In genomic region chr17:73028311-73028755, GRCh38 we compare ENCODE assay signal across 17 cellular contexts.
DNase-seq lines count a peak whose midpoint lies in the region; ATAC-seq and TF ChIP-seq lines count a peak whose summit lies in the region.
"Had no signal": no experiment of that assay in that cellular context is flagged by ENCODE, and none has a peak within 500 bp of the region (broad histone marks: within the 10 kb centered on the region; RNA-seq: fewer than 3 reads in every experiment).

No MANE protein-coding gene starts in this region.

- H3K9me3 Mint-ChIP-seq in activated naive CD8-positive, alpha-beta T cell treated with anti-CD3 and anti-CD28 coated beads, Interleukin-2, amount 50 U/mL, for 24 hours, result no peaks in the 10 kb centered on the region
- no peaks in the 10 kb centered on the region for H3K9me3 Mint-ChIP-seq in activated naive CD8-positive, alpha-beta T cell treated with anti-CD3 and anti-CD28 coated beads for 36 hours
- H3K9me3 Mint-ChIP-seq in stimulated activated memory B cell treated with anti-CD40 and anti-IgM and Interleukin-4, amounts not matched to agents 10 μg/mL and 1 μg/mL and 100 μg/mL, for 72 hours, result peaks cover 3% of the 10 kb centered on the region
- H3K9me3 Mint-ChIP-seq: WTC11 had no signal

- intact Hi-C loops in lower lobe of right lung (cut with DNase I), result no loop called here

- H3K36me3 Mint-ChIP-seq in activated naive CD8-positive, alpha-beta T cell treated with anti-CD3 and anti-CD28 coated beads, Interleukin-2, amount 50 U/mL, for 24 hours (ENCODE audit: low read depth), result peaks cover 35% of the 10 kb centered on the region
- H3K36me3 Mint-ChIP-seq in activated naive CD8-positive, alpha-beta T cell treated with anti-CD3 and anti-CD28 coated beads for 36 hours, result peaks cover 38% of the 10 kb centered on the region
- peaks cover 90% of the 10 kb centered on the region for H3K36me3 Mint-ChIP-seq in stimulated activated memory B cell treated with anti-CD40 and anti-IgM and Interleukin-4, amounts not matched to agents 10 μg/mL and 1 μg/mL and 100 μg/mL, for 72 hours

- no peak for TF ChIP-seq CTCF in coronary artery (IDR thresholded peaks at IDR 0.05)
- no peak for TF ChIP-seq CTCF in lower lobe of right lung (IDR thresholded peaks at IDR 0.05)

- no peaks in the 10 kb centered on the region for H3K27me3 ChIP-seq in lower lobe of right lung (ENCODE audit: low read depth)
- H3K27me3 ChIP-seq: stomach had no signal

- H3K36me3 ChIP-seq in lower lobe of right lung, result peaks cover 9% of the 10 kb centered on the region

- H3K4me1 Mint-ChIP-seq in activated naive CD8-positive, alpha-beta T cell treated with anti-CD3 and anti-CD28 coated beads, Interleukin-2, amount 50 U/mL, for 24 hours, result peaks cover 4% of the 10 kb centered on the region
- H3K4me1 Mint-ChIP-seq in activated naive CD8-positive, alpha-beta T cell treated with anti-CD3 and anti-CD28 coated beads for 36 hours, result no peaks in the 10 kb centered on the region
- peaks cover 17% of the 10 kb centered on the region for H3K4me1 Mint-ChIP-seq in stimulated activated memory B cell treated with anti-CD40 and anti-IgM and Interleukin-4, amounts not matched to agents 10 μg/mL and 1 μg/mL and 100 μg/mL, for 72 hours

- H3K4me3 ChIP-seq in coronary artery (no peak overlapping the region), lower lobe of right lung (no peak overlapping the region)
- H3K4me3 ChIP-seq: stomach had no signal

- H3K9me3 ChIP-seq in lower lobe of right lung, result peaks cover 4% of the 10 kb centered on the region
- H3K9me3 ChIP-seq: Caco-2 had no signal

- no peak for DNase-seq in activated naive CD8-positive, alpha-beta T cell treated with anti-CD3 and anti-CD28 coated beads, Interleukin-2, amount 50 U/mL, for 24 hours
- no peak for DNase-seq in activated naive CD8-positive, alpha-beta T cell treated with anti-CD3 and anti-CD28 coated beads for 36 hours
- peak; percentile 42 for DNase-seq in epidermal melanocyte (ENCODE audit: insufficient read length, low spot score)
- DNase-seq in kidney tubule cell (ENCODE audit: low spot score), result peak; percentile 43
- no peak for DNase-seq in activated CD4-positive, CD25-positive, alpha-beta regulatory T cell (lab: John Stamatoyannopoulos, UW)
- DNase-seq in coronary artery (ENCODE audit: low spot score), result no peak
- no peak for DNase-seq in lower lobe of right lung
- DNase-seq: activated effector memory CD4-positive, alpha-beta T cell treated with anti-CD3 and anti-CD28 coated beads, Interleukin-2, amount 50 U/mL, for 16 hours; Caco-2; effector memory CD4-positive, alpha-beta T cell; head of caudate nucleus; MM.1S; NCI-H2227 treated with DMSO at 0.1 percent for 48 hours; OCI-M1; stomach had no signal

- no peak overlapping the region for H3K27ac ChIP-seq in coronary artery
- H3K27ac ChIP-seq in lower lobe of right lung, result no peak overlapping the region

- no peaks in the 10 kb centered on the region for H3K4me1 ChIP-seq in lower lobe of right lung
- H3K4me1 ChIP-seq: Caco-2 had no signal

- peak overlapping the region; percentile 15 for H3K27ac Mint-ChIP-seq in activated naive CD8-positive, alpha-beta T cell treated with anti-CD3 and anti-CD28 coated beads, Interleukin-2, amount 50 U/mL, for 24 hours
- no peak overlapping the region for H3K27ac Mint-ChIP-seq in activated naive CD8-positive, alpha-beta T cell treated with anti-CD3 and anti-CD28 coated beads for 36 hours
- H3K27ac Mint-ChIP-seq in stimulated activated memory B cell treated with anti-CD40 and anti-IgM and Interleukin-4, amounts not matched to agents 10 μg/mL and 1 μg/mL and 100 μg/mL, for 72 hours, result peak overlapping the region; percentile 66
- H3K27ac Mint-ChIP-seq: WTC11 had no signal

- no peaks in the 10 kb centered on the region for H3K27me3 Mint-ChIP-seq in activated naive CD8-positive, alpha-beta T cell treated with anti-CD3 and anti-CD28 coated beads, Interleukin-2, amount 50 U/mL, for 24 hours
- H3K27me3 Mint-ChIP-seq in activated naive CD8-positive, alpha-beta T cell treated with anti-CD3 and anti-CD28 coated beads for 36 hours, result no peaks in the 10 kb centered on the region
- no peaks in the 10 kb centered on the region for H3K27me3 Mint-ChIP-seq in stimulated activated memory B cell treated with anti-CD40 and anti-IgM and Interleukin-4, amounts not matched to agents 10 μg/mL and 1 μg/mL and 100 μg/mL, for 72 hours

- no peak overlapping the region for H3K4me3 Mint-ChIP-seq in activated naive CD8-positive, alpha-beta T cell treated with anti-CD3 and anti-CD28 coated beads, Interleukin-2, amount 50 U/mL, for 24 hours
- no peak overlapping the region for H3K4me3 Mint-ChIP-seq in activated naive CD8-positive, alpha-beta T cell treated with anti-CD3 and anti-CD28 coated beads for 36 hours
- H3K4me3 Mint-ChIP-seq in stimulated activated memory B cell treated with anti-CD40 and anti-IgM and Interleukin-4, amounts not matched to agents 10 μg/mL and 1 μg/mL and 100 μg/mL, for 72 hours, result no peak overlapping the region
- H3K4me3 Mint-ChIP-seq: WTC11 had no signal

- ATAC-seq in activated naive CD8-positive, alpha-beta T cell treated with anti-CD3 and anti-CD28 coated beads, Interleukin-2, amount 50 U/mL, for 24 hours, result peak; percentile 28
- ATAC-seq in stimulated activated memory B cell treated with anti-CD40 and anti-IgM and Interleukin-4, amounts not matched to agents 10 μg/mL and 1 μg/mL and 100 μg/mL, for 72 hours, result peak; percentile 58
- no peak for ATAC-seq in lower lobe of right lung
- ATAC-seq: WTC11 had no signal

Comparison
In these comparisons a context has a peak if more than half of its experiments do, and no peak if none do; other contexts are left out.
1. ATAC-seq: peak in activated naive CD8-positive, alpha-beta T cell treated with anti-CD3 and anti-CD28 coated beads, Interleukin-2, amount 50 U/mL, for 24 hours (single experiment) and stimulated activated memory B cell treated with anti-CD40 and anti-IgM and Interleukin-4, amounts not matched to agents 10 μg/mL and 1 μg/mL and 100 μg/mL, for 72 hours (single experiment); none in lower lobe of right lung (0 of 2).
2. DNase-seq: peak in epidermal melanocyte (single experiment) and kidney tubule cell (single experiment); none in activated naive CD8-positive, alpha-beta T cell treated with anti-CD3 and anti-CD28 coated beads, Interleukin-2, amount 50 U/mL, for 24 hours (single experiment), activated naive CD8-positive, alpha-beta T cell treated with anti-CD3 and anti-CD28 coated beads for 36 hours (single experiment), activated CD4-positive, CD25-positive, alpha-beta regulatory T cell (0 of 4), coronary artery (single experiment) and lower lobe of right lung (single experiment).